In the genomic region with DNA sequence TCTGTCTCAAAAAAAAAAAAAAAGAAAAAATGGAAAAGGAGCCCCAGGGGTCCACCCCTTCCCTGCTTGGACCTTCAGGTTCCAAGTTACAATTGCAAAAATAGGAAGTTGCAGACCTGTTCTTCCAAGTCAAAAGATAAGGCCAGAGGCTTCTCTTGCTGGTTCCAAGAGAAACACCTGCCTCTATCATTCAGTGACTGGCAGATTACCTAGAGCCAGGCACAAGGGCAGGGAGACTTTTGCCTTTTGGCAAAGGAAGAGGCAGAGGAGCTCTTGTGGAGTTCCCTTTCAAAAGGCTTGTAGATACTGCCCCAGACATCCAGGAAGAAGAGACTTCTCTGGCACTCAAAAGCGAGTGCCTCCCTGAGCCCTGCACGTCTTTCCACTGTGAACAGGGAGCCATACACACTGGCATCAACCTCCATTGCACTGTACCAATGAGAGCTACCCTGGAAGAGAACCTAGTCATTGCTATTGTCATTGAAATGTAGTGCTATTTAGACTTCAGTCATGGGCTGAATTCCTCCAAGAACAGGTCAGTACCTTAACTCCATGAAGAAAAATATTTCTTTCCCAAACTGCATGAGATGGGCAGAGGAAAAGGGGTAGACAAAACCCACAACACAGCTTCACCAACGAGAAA, we compare ENCODE assay signal across 8 cellular contexts.
"Had no signal": no experiment of that assay in that cellular context is flagged by ENCODE, and none has a peak within 500 bp of the region (broad histone marks: within the 10 kb centered on the region; RNA-seq: fewer than 3 reads in every experiment).

No MANE protein-coding gene starts in this region.

- H3K27ac ChIP-seq: GM23248, HL-60 had no signal

- H3K9ac ChIP-seq: GM23248 had no signal

- H3K4me3 ChIP-seq: GM23248, HAP-1 had no signal

- ATAC-seq: HCT116, HepG2 had no signal

- FAIRE-seq: HepG2 had no signal

- H3K4me1 ChIP-seq: HAP-1 had no signal

- H3K36me3 ChIP-seq: HAP-1 had no signal

- H3K9me3 ChIP-seq: HAP-1 had no signal

- DNase-seq: GM23248, H7, HFFc6, KBM-7 had no signal

- H2AFZ ChIP-seq: GM23248 had no signal
